Comparison of ENCODE assay signal across 17 cellular contexts in genomic region chr18:9097349-9097748, GRCh38. TPM values are rescaled to one million over a fixed set of nuclear protein-coding genes. Genes with fewer than 3 reads are reported as not detected.
DNase-seq lines count a peak whose midpoint lies in the region; ATAC-seq, FAIRE-seq and TF ChIP-seq lines count a peak whose summit lies in the region.
"Had no signal": no experiment of that assay in that cellular context is flagged by ENCODE, and none has a peak within 500 bp of the region (broad histone marks: within the 10 kb centered on the region; RNA-seq: fewer than 3 reads in every experiment).

No MANE protein-coding gene starts in this region.

- TF ChIP-seq POLR2A in H54 (IDR thresholded peaks at IDR 0.05; ENCODE audit: low read depth, low read length) = no peak

- intact Hi-C loops in CD4-positive, alpha-beta T cell (cut with DNase I, micrococcal nuclease) = no loop called here

- H3K4me1 ChIP-seq in GM23338 (ENCODE audit: insufficient read depth) = peaks cover 29% of the 10 kb centered on the region
- peaks cover 19% of the 10 kb centered on the region; the same call in 1 of the 2 replicates for H3K4me1 ChIP-seq in iPS-20b (ENCODE audit: insufficient read depth, low read length)
- H3K4me1 ChIP-seq: SJCRH30 had no signal

- CTCF ChIA-PET in CD4-positive, alpha-beta T cell (lab: Charles Lee) = no interaction called here

- peaks cover 60% of the 10 kb centered on the region for H3K4me1 Mint-ChIP-seq in CD4-positive, alpha-beta T cell (ENCODE audit: low read depth)
- H3K4me1 Mint-ChIP-seq in GM23338 = peaks cover 35% of the 10 kb centered on the region
- peaks cover 64% of the 10 kb centered on the region for H3K4me1 Mint-ChIP-seq in activated naive CD8-positive, alpha-beta T cell (ENCODE audit: low read depth)

- H3K4me2 ChIP-seq in GM23338 = peak overlapping the region; percentile 46

- TF ChIP-seq CTCF in CD4-positive, alpha-beta T cell (IDR thresholded peaks at IDR 0.05) = no peak
- TF ChIP-seq CTCF in GM23338 (conservative IDR thresholded peaks at IDR 0.05; ENCODE audit: low read depth in 2 of 2) = no peak

- H3K9ac ChIP-seq in iPS-20b (ENCODE audit: low read depth, low read length) = no peak overlapping the region; the same call in 1 of the 2 replicates

- H3K27me3 Mint-ChIP-seq in CD4-positive, alpha-beta T cell = no peaks in the 10 kb centered on the region
- no peaks in the 10 kb centered on the region for H3K27me3 Mint-ChIP-seq in GM23338 (ENCODE audit: insufficient read depth, low read depth, poor library complexity)
- no peaks in the 10 kb centered on the region for H3K27me3 Mint-ChIP-seq in activated naive CD8-positive, alpha-beta T cell
- H3K27me3 Mint-ChIP-seq: activated CD4-positive, alpha-beta T cell treated with anti-CD3 and anti-CD28 coated beads, Interleukin-2, amount 10 ng/mL, durations not matched to agents 7 days and 5 days; B cell had no signal

- no peaks in the 10 kb centered on the region for H3K36me3 ChIP-seq in GM23338 (ENCODE audit: insufficient read depth)
- no peaks in the 10 kb centered on the region for H3K36me3 ChIP-seq in iPS-20b (ENCODE audit: insufficient read depth, low read depth, low read length)
- H3K36me3 ChIP-seq: SJCRH30 had no signal

- H3K27ac ChIP-seq in CD4-positive, alpha-beta T cell (ENCODE audit: low read depth, low read length) = no peak overlapping the region
- peak overlapping the region; percentile 10; the same call in 1 of the 2 replicates for H3K27ac ChIP-seq in GM23338 (ENCODE audit: low read depth)
- no peak overlapping the region for H3K27ac ChIP-seq in iPS-20b (ENCODE audit: low read length)
- H3K27ac ChIP-seq: coronary artery, SJCRH30 had no signal

- DNase-seq in CD4-positive, alpha-beta T cell = no peak
- DNase-seq in GM23338 (ENCODE audit: low spot score) (no peak), putamen (ENCODE audit: low spot score) (no peak), SKM-1 treated with dmso at 0.1 percent for 144 hours (lab: John Stamatoyannopoulos, UW; ENCODE audit: unreplicated experiment) (no peak), H54 (ENCODE audit: insufficient read length, low spot score) (no peak)
- DNase-seq: activated CD4-positive, alpha-beta T cell treated with anti-CD3 and anti-CD28 coated beads, Interleukin-2, amount 10 ng/mL, durations not matched to agents 7 days and 5 days; DMS79; KBM-7; NCI-H2081 treated with DMSO at 0.1 percent for 48 hours; NCI-H526 treated with DMSO at 0.1 percent for 48 hours; PC-3; SJCRH30; trophoblast cell had no signal

- H3K27ac Mint-ChIP-seq in CD4-positive, alpha-beta T cell = peak overlapping the region; percentile 16
- H3K27ac Mint-ChIP-seq in GM23338 = peak overlapping the region; percentile 82
- H3K27ac Mint-ChIP-seq in activated naive CD8-positive, alpha-beta T cell = peak overlapping the region; percentile 90
- H3K27ac Mint-ChIP-seq: activated CD4-positive, alpha-beta T cell treated with anti-CD3 and anti-CD28 coated beads, Interleukin-2, amount 10 ng/mL, durations not matched to agents 7 days and 5 days; B cell had no signal

- peaks cover 5% of the 10 kb centered on the region for H3K36me3 Mint-ChIP-seq in CD4-positive, alpha-beta T cell (ENCODE audit: low read depth)
- H3K36me3 Mint-ChIP-seq in GM23338 (ENCODE audit: low read depth) = no peaks in the 10 kb centered on the region
- H3K36me3 Mint-ChIP-seq in activated naive CD8-positive, alpha-beta T cell = peaks cover 2% of the 10 kb centered on the region

- POLR2A ChIA-PET in CD4-positive, alpha-beta T cell (lab: Charles Lee) = interaction anchor here (1.5 to 35.5 kb wide), 4 partner anchors 12 to 37 kb away, joined by 3 to 914 read pairs (median 11); partner anchors contain the start of gene ANKRD12

- H3F3A ChIP-seq in GM23338 (replicated peaks; ENCODE audit: low read depth) = no peaks in the 10 kb centered on the region

- no peaks in the 10 kb centered on the region for H3K27me3 ChIP-seq in CD4-positive, alpha-beta T cell (ENCODE audit: control insufficient read depth, insufficient read depth, low read length)
- H3K27me3 ChIP-seq in GM23338 (ENCODE audit: insufficient read depth) (no peaks in the 10 kb centered on the region), iPS-20b (ENCODE audit: insufficient read depth, low read length) (no peaks in the 10 kb centered on the region)
- H3K27me3 ChIP-seq: SJCRH30 had no signal

- no peak for ATAC-seq in CD4-positive, alpha-beta T cell (ENCODE audit: poor library complexity)
- ATAC-seq in GM23338 = peak; percentile 65
- ATAC-seq: PC-3 had no signal

- H3K4me3 ChIP-seq in GM23338 = peak overlapping the region; percentile 22; the same call in 1 of the 2 replicates
- peak overlapping the region; percentile 0; the same call in 1 of the 2 replicates for H3K4me3 ChIP-seq in iPS-20b (ENCODE audit: low read length)
- H3K4me3 ChIP-seq: coronary artery, SJCRH30 had no signal

- no peaks in the 10 kb centered on the region for H3K79me2 ChIP-seq in GM23338 (replicated peaks; ENCODE audit: insufficient read depth)

- no peaks in the 10 kb centered on the region for H4K20me1 ChIP-seq in GM23338 (replicated peaks; ENCODE audit: insufficient read depth)

- no peaks in the 10 kb centered on the region for H3K9me2 ChIP-seq in GM23338 (ENCODE audit: insufficient read depth)

- FAIRE-seq in H54 (lab: Jason Lieb, UNC) = no peak

- H2AFZ ChIP-seq in GM23338 = peak overlapping the region; percentile 87

- H3K9me3 ChIP-seq in CD4-positive, alpha-beta T cell (ENCODE audit: control insufficient read depth, low read length) = no peaks in the 10 kb centered on the region
- no peaks in the 10 kb centered on the region for H3K9me3 ChIP-seq in iPS-20b (ENCODE audit: insufficient read depth, low read depth, low read length)
- H3K9me3 ChIP-seq: SJCRH30 had no signal

- no peak overlapping the region for H3K4me3 Mint-ChIP-seq in CD4-positive, alpha-beta T cell
- H3K4me3 Mint-ChIP-seq in GM23338 = peak overlapping the region; percentile 37
- H3K4me3 Mint-ChIP-seq in activated naive CD8-positive, alpha-beta T cell = peak overlapping the region; percentile 18
- H3K4me3 Mint-ChIP-seq: activated CD4-positive, alpha-beta T cell treated with anti-CD3 and anti-CD28 coated beads, Interleukin-2, amount 10 ng/mL, durations not matched to agents 7 days and 5 days; B cell had no signal

- H3K9me3 Mint-ChIP-seq in CD4-positive, alpha-beta T cell = no peaks in the 10 kb centered on the region
- no peaks in the 10 kb centered on the region for H3K9me3 Mint-ChIP-seq in GM23338
- no peaks in the 10 kb centered on the region for H3K9me3 Mint-ChIP-seq in activated naive CD8-positive, alpha-beta T cell (ENCODE audit: low read depth)
- H3K9me3 Mint-ChIP-seq: activated CD4-positive, alpha-beta T cell treated with anti-CD3 and anti-CD28 coated beads, Interleukin-2, amount 10 ng/mL, durations not matched to agents 7 days and 5 days had no signal

TF ChIP-seq in GM23338, 12 proteins besides CTCF, POLR2A, EP300 and RAD21 (continues in another document):
- no peak for TF ChIP-seq JUNB (IDR thresholded peaks at IDR 0.05; ENCODE audit: unreplicated experiment)

RNA-seq across cellular contexts. Expression of gene NDUFV2, which starts 5.2 kb away (rescaled TPM):
- 100 to 1,000 TPM; 230 to 231 TPM for total RNA-seq in CD4-positive, alpha-beta T cell
- total RNA-seq in GM23338 (2014; rRNA removed; shearing (Covaris generic)) = 157 and 169 TPM in 2 replicates
- 535 and 577 TPM in 2 replicates for polyA plus RNA-seq in GM23338 (2016; fragmentation: Nextera tagmentation; extraction: Ambion mirVana)

RNA-seq across cellular contexts. Expression of gene ANKRD12, which starts 39.2 kb away (rescaled TPM):
- total RNA-seq in CD4-positive, alpha-beta T cell = 100 to 1,000 TPM; 160 to 164 TPM
- total RNA-seq in GM23338 (2014; rRNA removed; shearing (Covaris generic)) = 17.2 and 23.9 TPM in 2 replicates
- 57.9 and 92.4 TPM in 2 replicates for polyA plus RNA-seq in GM23338 (2016; fragmentation: Nextera tagmentation; extraction: Ambion mirVana)

Comparison
In these comparisons a context has a peak if more than half of its experiments do, and no peak if none do; other contexts are left out.
1. H3K27ac Mint-ChIP-seq: peak in every context shown above with its lines; median percentile 90 in activated naive CD8-positive, alpha-beta T cell; 82 in GM23338; 16 in CD4-positive, alpha-beta T cell.